ENCODE assay signal across 15 cellular contexts in the genomic region with DNA sequence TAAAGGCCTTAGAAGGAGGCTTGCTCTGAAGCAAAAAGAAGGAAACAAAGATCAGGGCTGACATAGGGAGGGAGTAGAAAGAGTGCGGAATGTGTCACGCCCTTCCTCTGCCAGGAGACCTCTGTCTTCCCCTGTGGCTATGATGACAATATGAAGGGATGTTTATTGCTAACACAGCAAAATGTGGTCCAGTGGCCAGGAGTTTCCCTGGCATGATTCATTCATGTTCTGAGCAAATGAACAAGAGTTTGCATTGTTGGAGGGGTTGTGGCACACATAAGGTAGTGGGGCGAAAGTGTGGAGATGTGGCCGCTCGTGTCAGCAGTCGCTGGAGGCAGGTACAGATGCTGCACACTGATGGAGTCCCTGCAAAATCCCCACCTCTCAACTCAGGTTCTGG.
DNase-seq lines count a peak whose midpoint lies in the region; ATAC-seq, FAIRE-seq and TF ChIP-seq lines count a peak whose summit lies in the region.
"Had no signal": no experiment of that assay in that cellular context is flagged by ENCODE, and none has a peak within 500 bp of the region (broad histone marks: within the 10 kb centered on the region; RNA-seq: fewer than 3 reads in every experiment).

No MANE protein-coding gene starts in this region.

- H3K4me3 ChIP-seq in PC-3 (ENCODE audit: low read length) (no peak overlapping the region), dorsolateral prefrontal cortex (no peak overlapping the region), small intestine (ENCODE audit: low read depth in 1 of 2, low read length in 2 of 2) (no peak overlapping the region)
- H3K4me3 ChIP-seq: left lung, tibial nerve had no signal

- H3K27me3 ChIP-seq in PC-3 (ENCODE audit: low read length) (no peaks in the 10 kb centered on the region), dorsolateral prefrontal cortex (no peaks in the 10 kb centered on the region), small intestine (ENCODE audit: control insufficient read depth in 2 of 2, insufficient read depth in 2 of 2, low read length in 2 of 2) (no peaks in the 10 kb centered on the region)
- H3K27me3 ChIP-seq: left lung, tibial nerve had no signal

- POLR2A ChIA-PET in PC-3 (lab: Charles Lee; ENCODE audit: unreplicated experiment), result no interaction called here

- intact Hi-C loops in PC-3 (cut with micrococcal nuclease), result no loop called here
- intact Hi-C loops in dorsolateral prefrontal cortex (cut with DNase I), result loop anchor here in 1 of 2 donors (10.0 kb wide), 1 partner anchor 136 kb away; no protein-coding TSS in a partner anchor

- CTCF ChIA-PET in PC-3 (lab: Charles Lee), result no interaction called here

- FAIRE-seq in small intestine (lab: Jason Lieb, UNC), result no peak

- 70 to 90% (median 90%) methylated on average over 6 of the region's 6 CpGs for WGBS in small intestine, 3 donors

- no peaks in the 10 kb centered on the region for H4K20me1 ChIP-seq in PC-3 (ENCODE audit: low read length)

- no peaks in the 10 kb centered on the region for H3K9me2 ChIP-seq in PC-3 (replicated peaks; ENCODE audit: low read length)

- no peaks in the 10 kb centered on the region for H3F3A ChIP-seq in PC-3 (ENCODE audit: low read length, unreplicated experiment)

- H3K9ac ChIP-seq in PC-3 (ENCODE audit: low read length), result no peak overlapping the region

- H3K4me1 ChIP-seq in PC-3 (ENCODE audit: insufficient read depth, low read length) (peaks cover 10% of the 10 kb centered on the region), small intestine (ENCODE audit: control insufficient read depth in 2 of 2, insufficient read depth in 1 of 2, low read depth in 1 of 2, low read length in 1 of 2) (no peaks in the 10 kb centered on the region)
- H3K4me1 ChIP-seq: left lung, tibial nerve had no signal

- H3K4me2 ChIP-seq in PC-3 (ENCODE audit: low read length), result peak overlapping the region; percentile 18

- DNase-seq in PC-3 (peak; percentile 83), dorsolateral prefrontal cortex (no peak), small intestine (peak; percentile 26), HT-29 (ENCODE audit: low spot score) (no peak), DMS153 (lab: John Stamatoyannopoulos, UW) (no peak)
- DNase-seq: activated CD4-positive, CD25-positive, alpha-beta regulatory T cell treated with anti-CD3 and anti-CD28 coated beads, Interleukin-2, amount 50 U/mL, for 72 hours; activated T-cell treated with anti-CD3 and anti-CD28 coated beads, Interleukin-2, amount 50 U/mL, for 1 hour; dermis blood vessel endothelial cell; left lung; naive thymus-derived CD4-positive, alpha-beta T cell; NCI-H1436 treated with DMSO at 0.1 percent for 48 hours; NCI-H226 had no signal

- no TSS peak for BruUV-seq in PC-3 (replicated peaks; lab: Mats Ljungman, UMichigan)

- TF ChIP-seq CTCF in PC-3 (conservative IDR thresholded peaks at IDR 0.05; ENCODE audit: low read depth, low read length) (no peak), dorsolateral prefrontal cortex (IDR thresholded peaks at IDR 0.05 in 54 of 56, conservative IDR thresholded peaks at IDR 0.05 in 2 of 56; ENCODE audit: low read depth in 1 of 56, partially characterized antibody in 56 of 56) (no peak)

- no peaks in the 10 kb centered on the region for H3K79me2 ChIP-seq in PC-3 (ENCODE audit: low read length)

- peak overlapping the region; percentile 14; the same call in 1 of the 2 replicates for H2AFZ ChIP-seq in PC-3 (ENCODE audit: low read length)

- ATAC-seq in GM18520 (IDR thresholded peaks at IDR 0.05; ENCODE audit: unreplicated experiment) (peak; percentile 28), PC-3 (peak; percentile 91), HG03039 (IDR thresholded peaks at IDR 0.05; ENCODE audit: unreplicated experiment) (no peak)
- ATAC-seq: naive thymus-derived CD4-positive, alpha-beta T cell had no signal

- H3K27ac ChIP-seq in PC-3 (ENCODE audit: low read length), result no peak overlapping the region
- H3K27ac ChIP-seq in dorsolateral prefrontal cortex, result peak overlapping the region in 35 of 59 donors; percentile 9 to 88 (median 69)
- H3K27ac ChIP-seq in small intestine (ENCODE audit: low read depth in 1 of 2, low read length in 1 of 2), result no peak overlapping the region
- H3K27ac ChIP-seq: left lung, tibial nerve had no signal

- H3K36me3 ChIP-seq in PC-3 (ENCODE audit: low read depth, low read length), result no peaks in the 10 kb centered on the region
- H3K36me3 ChIP-seq in small intestine (ENCODE audit: control insufficient read depth in 2 of 2, insufficient read depth in 2 of 2, low read length in 2 of 2), result no peaks in the 10 kb centered on the region
- H3K36me3 ChIP-seq: left lung, tibial nerve had no signal

- no peaks in the 10 kb centered on the region for H3K9me3 ChIP-seq in PC-3 (ENCODE audit: low read length)
- no peaks in the 10 kb centered on the region for H3K9me3 ChIP-seq in small intestine (ENCODE audit: control insufficient read depth, low read depth)

Comparison
In these comparisons a context has a peak if more than half of its experiments do, and no peak if none do; other contexts are left out.
1. DNase-seq: peak in PC-3 (single experiment) and small intestine (single experiment); none in dorsolateral prefrontal cortex (0 of 10), HT-29 (single experiment) and DMS153 (single experiment).
2. H3K27ac ChIP-seq: peak in dorsolateral prefrontal cortex (35 of 59); none in PC-3 (single experiment) and small intestine (0 of 2).